In genomic region chr20:17542481-17542880, GRCh38 we compare ENCODE assay signal across 22 cellular contexts. TPM values are rescaled to one million over a fixed set of nuclear protein-coding genes. Genes with fewer than 3 reads are reported as not detected.
DNase-seq lines count a peak whose midpoint lies in the region; TF ChIP-seq lines count a peak whose summit lies in the region.
"Had no signal": no experiment of that assay in that cellular context is flagged by ENCODE, and none has a peak within 500 bp of the region (broad histone marks: within the 10 kb centered on the region; RNA-seq: fewer than 3 reads in every experiment).

No MANE protein-coding gene starts in this region.

- no peaks in the 10 kb centered on the region for H3K27me3 ChIP-seq in adrenal gland
- no peaks in the 10 kb centered on the region for H3K27me3 ChIP-seq in fibroblast of lung (ENCODE audit: control insufficient read depth, insufficient read depth, low read length)
- no peaks in the 10 kb centered on the region for H3K27me3 ChIP-seq in sigmoid colon
- no peaks in the 10 kb centered on the region for H3K27me3 ChIP-seq in transverse colon
- H3K27me3 ChIP-seq: colonic mucosa, pancreas had no signal

- H3K9me3 ChIP-seq in adrenal gland (replicated peaks in 1 of 3) (no peaks in the 10 kb centered on the region), fibroblast of lung (ENCODE audit: control insufficient read depth, insufficient read depth, low read depth, low read length) (no peaks in the 10 kb centered on the region), sigmoid colon (no peaks in the 10 kb centered on the region), transverse colon (no peaks in the 10 kb centered on the region)
- H3K9me3 ChIP-seq: colonic mucosa, pancreas had no signal

- intact Hi-C loops in adrenal gland (cut with DNase I) (no loop called here), sigmoid colon (cut with DNase I) (no loop called here), transverse colon (cut with DNase I; ENCODE audit: low total_unique reads) (no loop called here)

- H3K4me3 ChIP-seq in adrenal gland (no peak overlapping the region), fibroblast of lung (replicated peaks in 1 of 4; ENCODE audit: control extremely low read depth in 1 of 4, insufficient read depth in 1 of 4, low read depth in 3 of 4, low read length in 4 of 4) (peak overlapping the region; percentile 3 to 21 (median 14)), sigmoid colon (no peak overlapping the region), transverse colon (no peak overlapping the region)
- H3K4me3 ChIP-seq: colonic mucosa, pancreas, skin epidermis had no signal

- no peak for TF ChIP-seq POLR2A in adrenal gland (IDR thresholded peaks at IDR 0.05)
- no peak for TF ChIP-seq POLR2A in sigmoid colon (IDR thresholded peaks at IDR 0.05)
- TF ChIP-seq POLR2A in transverse colon (IDR thresholded peaks at IDR 0.05): no peak

- H2AFZ ChIP-seq in fibroblast of lung (ENCODE audit: low read length): no peak overlapping the region

- H3K27ac ChIP-seq in adrenal gland: peak overlapping the region in 3 of 5 donors; percentile 15 to 86 (median 46)
- peak overlapping the region; percentile 88 for H3K27ac ChIP-seq in fibroblast of lung (ENCODE audit: insufficient read depth, low read length)
- peak overlapping the region; percentile 61 to 80 (median 74) for H3K27ac ChIP-seq in sigmoid colon
- peak overlapping the region; percentile 63 to 79 (median 69) for H3K27ac ChIP-seq in transverse colon
- H3K27ac ChIP-seq: colonic mucosa had no signal

- no peaks in the 10 kb centered on the region for H3K79me2 ChIP-seq in fibroblast of lung (ENCODE audit: control insufficient read depth, insufficient read depth, low read length)

- no peak for DNase-seq in adrenal gland
- peak; percentile 11 to 52 for DNase-seq in fibroblast of lung (ENCODE audit: low read depth in 2 of 2)
- DNase-seq in sigmoid colon: no peak
- no peak for DNase-seq in transverse colon
- DNase-seq in amygdala (lab: John Stamatoyannopoulos, UW): no peak
- no peak for DNase-seq in T1000 (lab: John Stamatoyannopoulos, UW)
- no peak for DNase-seq in NCI-H1092 treated with DMSO at 0.1 percent for 48 hours (lab: John Stamatoyannopoulos, UW)
- DNase-seq: activated CD4-positive, alpha-beta T cell treated with anti-CD3 and anti-CD28 coated beads for 4 hours; activated naive CD4-positive, alpha-beta T cell treated with anti-CD3 and anti-CD28 coated beads, Interleukin-2, amount 10 ng/mL, durations not matched to agents 7 days and 5 days; activated T-cell treated with anti-CD3 and anti-CD28 coated beads, Interleukin-2, amount 50 U/mL, for 72 hours; AML-193; colonic mucosa; DMS53; GF-D8; hippocampal formation; naive thymus-derived CD4-positive, alpha-beta T cell; NCI-H1436; NCI-H524; pancreas; stimulated activated CD4-positive, alpha-beta T cell treated with anti-CD3 and anti-CD28 coated beads, Interleukin-4, amount 100 ng/mL, for 24 hours; substantia nigra had no signal

- no peak overlapping the region for H3K9ac ChIP-seq in fibroblast of lung (ENCODE audit: insufficient read depth, low read length)

- H3K36me3 ChIP-seq in adrenal gland (replicated peaks in 1 of 2) (no peaks in the 10 kb centered on the region), fibroblast of lung (ENCODE audit: control insufficient read depth, insufficient read depth, low read length) (no peaks in the 10 kb centered on the region), sigmoid colon (no peaks in the 10 kb centered on the region), transverse colon (no peaks in the 10 kb centered on the region)
- H3K36me3 ChIP-seq: colonic mucosa, pancreas had no signal

- TF ChIP-seq CTCF in adrenal gland (IDR thresholded peaks at IDR 0.05): no peak
- no peak for TF ChIP-seq CTCF in fibroblast of lung (conservative IDR thresholded peaks at IDR 0.05 in 1 of 2, IDR thresholded peaks at IDR 0.05 in 1 of 2; ENCODE audit: low read depth in 1 of 2, low read length in 2 of 2)
- TF ChIP-seq CTCF in sigmoid colon (IDR thresholded peaks at IDR 0.05): no peak
- no peak for TF ChIP-seq CTCF in transverse colon (IDR thresholded peaks at IDR 0.05)

- TF ChIP-seq EP300 in sigmoid colon (IDR thresholded peaks at IDR 0.05) (no peak), transverse colon (IDR thresholded peaks at IDR 0.05; ENCODE audit: low read depth) (no peak)

- peak overlapping the region; percentile 71 for H3K4me2 ChIP-seq in fibroblast of lung (ENCODE audit: extremely low read depth, insufficient read depth, low read length)

- H3K4me1 ChIP-seq in adrenal gland (replicated peaks in 1 of 2) (peaks cover 0 to 27% of the 10 kb centered on the region in 2 donors), fibroblast of lung (ENCODE audit: control insufficient read depth, extremely low read depth, insufficient read depth, low read length) (peaks cover 20% of the 10 kb centered on the region), sigmoid colon (peaks cover 0 to 80% (median 72%) of the 10 kb centered on the region in 4 donors), transverse colon (peaks cover 0 to 12% (median 7%) of the 10 kb centered on the region in 4 donors)
- H3K4me1 ChIP-seq: colonic mucosa had no signal

- in situ Hi-C loops in transverse colon (cut with MboI; ENCODE audit: low pct_ligation_motif_present in 1 of 4, low pct_unique_long_range_greater_than_20kb in 1 of 4, low sequenced_read_pairs in 3 of 4): loop anchor here in 2 of 4 donors (25.0 kb wide), 2 partner anchors 95 to 345 kb away; no protein-coding TSS in a partner anchor

- WGBS in adrenal gland, 4 donors: 83 to 95% (median 91%) methylated on average over 1 of the region's 1 CpG
- 95 to 96% methylated on average over 1 of the region's 1 CpG for WGBS in sigmoid colon, 2 donors
- 89 to 100% methylated on average over 1 of the region's 1 CpG for WGBS in transverse colon (ENCODE audit: low coverage in 1 of 2), 2 donors

- H4K20me1 ChIP-seq in fibroblast of lung (ENCODE audit: control insufficient read depth, extremely low read depth, insufficient read depth, low read length): no peaks in the 10 kb centered on the region

RNA-seq across cellular contexts. Expression of gene BFSP1, which starts 11.3 kb away (rescaled TPM):
- 10 to 100 TPM in 1 of 8 donors, 1 to 10 TPM in 5, under 1 TPM in 2; 0.39 to 18.5 (median 2.7) TPM for total RNA-seq in adrenal gland
- 1 to 10 TPM; 1.7 to 3.3 (median 1.9) TPM for polyA plus RNA-seq in adrenal gland
- 1.8 and 2.3 TPM in 2 replicates for total RNA-seq in fibroblast of lung
- 1.5 TPM in 2 replicates for polyA plus RNA-seq in fibroblast of lung
- 1.3 and 1.9 TPM in 2 replicates for polyA plus RNA-seq in fibroblast of lung (2012)
- polyA minus RNA-seq in fibroblast of lung (ENCODE audit: low replicate concordance): not detected in 2 replicates
- 1 to 10 TPM; 1.1 to 3.6 (median 1.5) TPM for total RNA-seq in sigmoid colon
- under 1 TPM in 2 of 3 donors, not detected in 1; 0.51 to 0.60 TPM for polyA plus RNA-seq in sigmoid colon
- under 1 TPM in 3 of 4 donors, not detected in 1; 0.75 to 1.00 (median 0.82) TPM for total RNA-seq in transverse colon
- polyA plus RNA-seq: naive thymus-derived CD4-positive, alpha-beta T cell had no signal

RNA-seq across cellular contexts. Expression of gene DSTN, which starts 27.4 kb away (rescaled TPM):
- 100 to 1,000 TPM; 256 to 385 (median 280) TPM for total RNA-seq in adrenal gland
- 100 to 1,000 TPM; 184 to 552 (median 192) TPM for polyA plus RNA-seq in adrenal gland
- 249 and 289 TPM in 2 replicates for total RNA-seq in fibroblast of lung
- polyA plus RNA-seq in fibroblast of lung: 276 and 737 TPM in 2 replicates
- polyA plus RNA-seq in fibroblast of lung (2012): 439 and 919 TPM in 2 replicates
- 5.4 and 10.3 TPM in 2 replicates for polyA minus RNA-seq in fibroblast of lung (ENCODE audit: low replicate concordance)
- total RNA-seq in sigmoid colon: 1,000 to 10,000 TPM; 1,872 to 2,237 (median 1,948) TPM
- 100 to 1,000 TPM; 429 to 672 (median 586) TPM for polyA plus RNA-seq in sigmoid colon
- total RNA-seq in transverse colon: 100 to 1,000 TPM; 280 to 589 (median 373) TPM

Comparison
In these comparisons a context has a peak if more than half of its experiments do, and no peak if none do; other contexts are left out.
1. DNase-seq: peak in fibroblast of lung (2 of 2); none in adrenal gland (0 of 7), sigmoid colon (single experiment), transverse colon (single experiment), amygdala (0 of 56), T1000 (single experiment) and NCI-H1092 treated with DMSO at 0.1 percent for 48 hours (single experiment).
2. H3K4me3 ChIP-seq: peak in fibroblast of lung (4 of 4); none in adrenal gland (0 of 4), sigmoid colon (0 of 4) and transverse colon (0 of 4).
3. Peak in every context shown above with its lines, with median percentiles within 50 percentile points of each other: H3K27ac ChIP-seq.